Comparison of ENCODE assay signal across 16 cellular contexts in the genomic region with DNA sequence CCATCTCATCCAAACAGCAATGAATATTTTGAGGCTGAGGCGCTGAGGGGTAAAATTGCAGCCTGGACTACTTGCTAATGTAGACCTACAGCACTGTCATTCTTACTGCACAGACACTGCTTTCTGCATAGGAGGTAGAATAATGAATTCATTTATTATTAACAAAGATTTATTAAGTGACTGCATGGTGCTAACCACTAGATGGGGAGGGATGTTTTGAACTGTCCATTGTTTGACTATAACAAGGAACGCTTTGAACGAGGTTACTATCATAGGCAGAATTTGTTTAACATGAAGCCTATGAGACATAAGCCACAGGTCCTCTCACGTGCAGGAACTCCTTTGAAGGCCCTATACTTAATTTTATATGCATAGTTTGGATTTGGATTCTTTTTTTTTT.
"Had no signal": no experiment of that assay in that cellular context is flagged by ENCODE, and none has a peak within 500 bp of the region (broad histone marks: within the 10 kb centered on the region; RNA-seq: fewer than 3 reads in every experiment).

No MANE protein-coding gene starts in this region.

- DNase-seq: effector CD4-positive, alpha-beta T cell; endodermal cell; erythroblast; foreskin keratinocyte; heart left ventricle; hypothalamus; kidney glomerular epithelial cell; natural killer cell; small intestine; stimulated activated CD4-positive, alpha-beta T cell treated with anti-CD3 and anti-CD28 coated beads, Interleukin-12 subunit alpha, Interleukin-12 subunit beta, amount 100 ng/mL, for 4 hours; stimulated activated naive CD4-positive, alpha-beta T cell treated with Interleukin-2 at 50 U/mL for 16 hours; thyroid gland had no signal

- H3K27me3 Mint-ChIP-seq: memory B cell, type B pancreatic cell had no signal

- H3K4me3 Mint-ChIP-seq: endodermal cell, memory B cell, mesothelial cell of epicardium, natural killer cell, neural crest cell, type B pancreatic cell had no signal

- H3K36me3 Mint-ChIP-seq: memory B cell, mesothelial cell of epicardium, natural killer cell, type B pancreatic cell had no signal

- H3K27ac Mint-ChIP-seq: endodermal cell, memory B cell, mesothelial cell of epicardium, natural killer cell, type B pancreatic cell had no signal

- H3K9me3 Mint-ChIP-seq: endodermal cell, memory B cell, mesothelial cell of epicardium, neural crest cell, type B pancreatic cell had no signal

- H3K4me1 Mint-ChIP-seq: memory B cell, mesothelial cell of epicardium, natural killer cell had no signal
